In the genomic region with DNA sequence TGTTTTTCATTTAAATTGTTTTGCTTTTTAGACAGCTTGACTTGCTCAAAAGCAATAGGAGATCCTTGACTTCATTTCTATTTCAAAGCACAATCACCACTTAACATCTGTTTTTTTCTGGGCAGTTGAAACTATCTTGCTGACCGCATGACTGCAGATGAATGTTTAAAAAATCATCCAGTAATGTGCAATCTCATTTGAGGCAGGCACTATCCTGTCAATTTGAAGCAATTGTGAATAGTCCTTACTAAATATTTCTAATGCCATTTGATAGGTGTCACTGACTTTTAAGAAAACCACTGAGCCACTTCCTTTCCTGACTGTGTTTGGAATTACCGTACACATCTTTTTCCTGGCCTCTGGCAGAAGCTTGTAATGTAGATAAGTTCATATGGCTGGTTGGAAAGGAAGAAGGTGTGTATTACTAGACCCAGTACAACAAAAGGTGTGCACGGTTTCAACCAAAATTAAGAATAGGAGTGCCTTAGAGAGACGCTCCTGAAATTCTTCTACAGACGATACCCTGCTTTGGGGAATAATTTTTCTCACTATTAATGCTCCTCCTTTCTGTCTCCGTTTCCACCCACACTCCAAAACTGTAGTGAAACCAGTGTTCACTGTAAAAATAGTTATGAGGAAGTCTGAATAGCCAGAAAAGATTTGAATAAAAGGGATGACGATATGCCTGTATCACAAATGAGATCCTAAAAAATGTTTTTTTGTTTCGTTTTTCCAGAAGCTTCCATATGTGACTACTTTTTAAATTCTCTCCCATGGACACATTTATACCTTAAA, we compare ENCODE assay signal across 14 cellular contexts.
DNase-seq lines count a peak whose midpoint lies in the region; FAIRE-seq and TF ChIP-seq lines count a peak whose summit lies in the region.
"Had no signal": no experiment of that assay in that cellular context is flagged by ENCODE, and none has a peak within 500 bp of the region (broad histone marks: within the 10 kb centered on the region; RNA-seq: fewer than 3 reads in every experiment).

No MANE protein-coding gene starts in this region.

- H3K9me3 ChIP-seq in ascending aorta = no peaks in the 10 kb centered on the region
- no peaks in the 10 kb centered on the region for H3K9me3 ChIP-seq in small intestine (ENCODE audit: control insufficient read depth, low read depth)
- H3K9me3 ChIP-seq: thyroid gland had no signal

- intact Hi-C loops in ascending aorta (cut with DNase I) = loop anchor here (5.0 kb wide), 1 partner anchor 116 kb away; no protein-coding TSS in a partner anchor

- H3K27ac ChIP-seq in ascending aorta (peak overlapping the region; percentile 11 to 47), small intestine (ENCODE audit: low read depth in 1 of 2, low read length in 1 of 2) (no peak overlapping the region)
- H3K27ac ChIP-seq: C4-2B, thyroid gland had no signal

- TF ChIP-seq CTCF in AG10803 (conservative IDR thresholded peaks at IDR 0.05; ENCODE audit: low read length) = no peak
- no peak for TF ChIP-seq CTCF in ascending aorta (IDR thresholded peaks at IDR 0.05)

- 58 to 79% (median 69%) methylated on average over 8 of the region's 8 CpGs for WGBS in small intestine, 3 donors

- no peak for FAIRE-seq in small intestine (lab: Jason Lieb, UNC)

- H3K4me1 ChIP-seq in ascending aorta = peaks cover 0 to 10% of the 10 kb centered on the region in 2 donors
- no peaks in the 10 kb centered on the region for H3K4me1 ChIP-seq in small intestine (ENCODE audit: control insufficient read depth in 2 of 2, insufficient read depth in 1 of 2, low read depth in 1 of 2, low read length in 1 of 2)
- H3K4me1 ChIP-seq: thyroid gland had no signal

- DNase-seq in AG10803 (ENCODE audit: low read depth) (peak; percentile 97), HS-5 (ENCODE audit: low read depth) (peak; percentile 91), ascending aorta (ENCODE audit: low spot score in 2 of 2) (no peak), iris pigment epithelial cell (ENCODE audit: low read depth) (peak; percentile 88), small intestine (no peak), D341Med (ENCODE audit: low spot score) (no peak), NCI-H774 (lab: John Stamatoyannopoulos, UW) (no peak), NCI-H2081 (lab: John Stamatoyannopoulos, UW) (no peak)
- DNase-seq: activated CD4-positive, alpha-beta T cell treated with anti-CD3 and anti-CD28 coated beads, Interleukin-2, amount 50 U/mL, for 4 hours; activated naive CD4-positive, alpha-beta T cell treated with anti-CD3 and anti-CD28 coated beads, Interleukin-2, amount 10 ng/mL, durations not matched to agents 7 days and 5 days; endodermal cell; SHP77 treated with DMSO at 0.1 percent for 48 hours; thyroid gland had no signal

- no peak overlapping the region for H3K4me3 ChIP-seq in AG10803 (ENCODE audit: low read length)
- peak overlapping the region in 1 of 2 donors; percentile 5 for H3K4me3 ChIP-seq in ascending aorta
- no peak overlapping the region for H3K4me3 ChIP-seq in small intestine (ENCODE audit: low read depth in 1 of 2, low read length in 2 of 2)
- H3K4me3 ChIP-seq: thyroid gland had no signal

- H3K36me3 ChIP-seq in ascending aorta (no peaks in the 10 kb centered on the region), small intestine (ENCODE audit: control insufficient read depth in 2 of 2, insufficient read depth in 2 of 2, low read length in 2 of 2) (no peaks in the 10 kb centered on the region)
- H3K36me3 ChIP-seq: thyroid gland had no signal

- H3K27me3 ChIP-seq in ascending aorta (no peaks in the 10 kb centered on the region), small intestine (ENCODE audit: control insufficient read depth in 2 of 2, insufficient read depth in 2 of 2, low read length in 2 of 2) (no peaks in the 10 kb centered on the region)
- H3K27me3 ChIP-seq: thyroid gland had no signal

Comparison
In these comparisons a context has a peak if more than half of its experiments do, and no peak if none do; other contexts are left out.
1. DNase-seq: peak in AG10803 (single experiment), HS-5 (single experiment) and iris pigment epithelial cell (single experiment); none in ascending aorta (0 of 2), small intestine (single experiment), D341Med (single experiment), NCI-H774 (single experiment) and NCI-H2081 (0 of 2).
2. H3K27ac ChIP-seq: peak in ascending aorta (2 of 2); none in small intestine (0 of 2).